13 cellular contexts compared by ENCODE assay signal in genomic region chr4:111512081-111512774, GRCh38.
DNase-seq lines count a peak whose midpoint lies in the region; ATAC-seq and TF ChIP-seq lines count a peak whose summit lies in the region.
"Had no signal": no experiment of that assay in that cellular context is flagged by ENCODE, and none has a peak within 500 bp of the region (broad histone marks: within the 10 kb centered on the region; RNA-seq: fewer than 3 reads in every experiment).

No MANE protein-coding gene starts in this region.

- H3K4me3 Mint-ChIP-seq in activated T-helper 1 cell treated with anti-CD3 and anti-CD28 coated beads, Interleukin-12 subunit alpha, Interleukin-12 subunit beta, Interleukin-2, Interleukin-4 antibody, amounts not matched to agents 30 ng/mL and 10 ng/mL and 1 ng/mL, durations not matched to agents 14 hours and 24 hours and 36 hours = no peak overlapping the region

- H3K36me3 Mint-ChIP-seq in activated T-helper 1 cell treated with anti-CD3 and anti-CD28 coated beads, Interleukin-12 subunit alpha, Interleukin-12 subunit beta, Interleukin-2, Interleukin-4 antibody, amounts not matched to agents 30 ng/mL and 10 ng/mL and 1 ng/mL, durations not matched to agents 14 hours and 24 hours and 36 hours (ENCODE audit: low read depth) = no peaks in the 10 kb centered on the region

- no peak overlapping the region for H3K27ac ChIP-seq in RWPE1
- H3K27ac ChIP-seq: coronary artery had no signal

- intact Hi-C loops in activated T-helper 1 cell treated with anti-CD3 and anti-CD28 coated beads, Interleukin-12 subunit alpha, Interleukin-12 subunit beta, Interleukin-2, Interleukin-4 antibody, amounts not matched to agents 30 ng/mL and 10 ng/mL and 1 ng/mL, durations not matched to agents 14 hours and 24 hours and 36 hours (cut with micrococcal nuclease) = no loop called here

- CTCF ChIA-PET in RWPE1 (lab: Yijun Ruan, JAX) = no interaction called here

- POLR2A ChIA-PET in RWPE1 (lab: Yijun Ruan, JAX; ENCODE audit: low non-redundant PET) = no interaction called here

- H3K9me3 Mint-ChIP-seq in activated T-helper 1 cell treated with anti-CD3 and anti-CD28 coated beads, Interleukin-12 subunit alpha, Interleukin-12 subunit beta, Interleukin-2, Interleukin-4 antibody, amounts not matched to agents 30 ng/mL and 10 ng/mL and 1 ng/mL, durations not matched to agents 14 hours and 24 hours and 36 hours = no peaks in the 10 kb centered on the region
- H3K9me3 Mint-ChIP-seq: activated T-helper 2 cell treated with anti-CD3 and anti-CD28 coated beads, Interferon-gamma antibody, Interleukin-2, Interleukin-4, amounts not matched to agents 10 μg/mL and 5 μg/mL and 100 μg/mL, durations not matched to agents 14 hours and 24 hours and 36 hours had no signal

- peak; percentile 64 for DNase-seq in GM04504 (ENCODE audit: low read depth)
- peak; percentile 33 for DNase-seq in RWPE1 (ENCODE audit: low spot score)
- DNase-seq in fibroblast of mammary gland (ENCODE audit: low read depth) = peak; percentile 93
- peak; percentile 80 for DNase-seq in skeletal muscle cell (ENCODE audit: low read depth)
- no peak for DNase-seq in NCI-H1436 treated with DMSO at 0.1 percent for 48 hours (lab: John Stamatoyannopoulos, UW)
- DNase-seq in activated T-helper 1 cell treated with anti-CD3 and anti-CD28 coated beads, Interleukin-12 subunit alpha, Interleukin-12 subunit beta, Interleukin-2, Interleukin-4 antibody, amounts not matched to agents 30 ng/mL and 10 ng/mL and 1 ng/mL, durations not matched to agents 14 hours and 24 hours and 36 hours (ENCODE audit: low spot score) = no peak
- DNase-seq in NCI-H2227 treated with DMSO at 0.1 percent for 48 hours (lab: John Stamatoyannopoulos, UW) = no peak
- DNase-seq: NCI-H146; stimulated activated CD4-positive, alpha-beta T cell treated with anti-CD3 and anti-CD28 coated beads, Interleukin-15, amount 100 ng/mL, for 24 hours; stimulated activated naive CD4-positive, alpha-beta T cell treated with Interleukin-2 at 50 U/mL for 16 hours had no signal

- peaks cover 4% of the 10 kb centered on the region for H3K27me3 Mint-ChIP-seq in activated T-helper 1 cell treated with anti-CD3 and anti-CD28 coated beads, Interleukin-12 subunit alpha, Interleukin-12 subunit beta, Interleukin-2, Interleukin-4 antibody, amounts not matched to agents 30 ng/mL and 10 ng/mL and 1 ng/mL, durations not matched to agents 14 hours and 24 hours and 36 hours (ENCODE audit: insufficient read depth)

- H3K4me1 Mint-ChIP-seq in activated T-helper 1 cell treated with anti-CD3 and anti-CD28 coated beads, Interleukin-12 subunit alpha, Interleukin-12 subunit beta, Interleukin-2, Interleukin-4 antibody, amounts not matched to agents 30 ng/mL and 10 ng/mL and 1 ng/mL, durations not matched to agents 14 hours and 24 hours and 36 hours (ENCODE audit: low read depth) = no peaks in the 10 kb centered on the region

- no peak overlapping the region for H3K27ac Mint-ChIP-seq in activated T-helper 1 cell treated with anti-CD3 and anti-CD28 coated beads, Interleukin-12 subunit alpha, Interleukin-12 subunit beta, Interleukin-2, Interleukin-4 antibody, amounts not matched to agents 30 ng/mL and 10 ng/mL and 1 ng/mL, durations not matched to agents 14 hours and 24 hours and 36 hours
- H3K27ac Mint-ChIP-seq: activated T-helper 2 cell treated with anti-CD3 and anti-CD28 coated beads, Interferon-gamma antibody, Interleukin-2, Interleukin-4, amounts not matched to agents 10 μg/mL and 5 μg/mL and 100 μg/mL, durations not matched to agents 14 hours and 24 hours and 36 hours had no signal

- no peak for ATAC-seq in GM18868 (IDR thresholded peaks at IDR 0.05; ENCODE audit: unreplicated experiment)

- H3K4me3 ChIP-seq in fibroblast of mammary gland (ENCODE audit: control insufficient read depth, low read depth, low read length) = no peak overlapping the region
- no peak overlapping the region for H3K4me3 ChIP-seq in skeletal muscle cell (ENCODE audit: low read depth, low read length)
- H3K4me3 ChIP-seq: coronary artery had no signal

- TF ChIP-seq CTCF in RWPE1 (conservative IDR thresholded peaks at IDR 0.05; ENCODE audit: low read depth) (no peak), fibroblast of mammary gland (conservative IDR thresholded peaks at IDR 0.05; ENCODE audit: control insufficient read depth, insufficient read depth, low read depth, low read length) (no peak)

Comparison
In these comparisons a context has a peak if more than half of its experiments do, and no peak if none do; other contexts are left out.
1. DNase-seq: peak in GM04504 (single experiment), RWPE1 (single experiment), fibroblast of mammary gland (single experiment) and skeletal muscle cell (single experiment); none in NCI-H1436 treated with DMSO at 0.1 percent for 48 hours (single experiment), activated T-helper 1 cell treated with anti-CD3 and anti-CD28 coated beads, Interleukin-12 subunit alpha, Interleukin-12 subunit beta, Interleukin-2, Interleukin-4 antibody, amounts not matched to agents 30 ng/mL and 10 ng/mL and 1 ng/mL, durations not matched to agents 14 hours and 24 hours and 36 hours (single experiment) and NCI-H2227 treated with DMSO at 0.1 percent for 48 hours (single experiment).